In genomic region chr2:226716126-226716525, GRCh38 we compare ENCODE assay signal across 15 cellular contexts.
DNase-seq lines count a peak whose midpoint lies in the region; ATAC-seq and TF ChIP-seq lines count a peak whose summit lies in the region.
"Had no signal": no experiment of that assay in that cellular context is flagged by ENCODE, and none has a peak within 500 bp of the region (broad histone marks: within the 10 kb centered on the region; RNA-seq: fewer than 3 reads in every experiment).

No MANE protein-coding gene starts in this region.

- H3K27ac ChIP-seq in breast epithelium: no peak overlapping the region
- H3K27ac ChIP-seq: ascending aorta, epithelial cell of prostate, Peyer's patch had no signal

- DNase-seq in NAMALWA (ENCODE audit: low spot score) (peak; percentile 19), hippocampal formation (lab: John Stamatoyannopoulos, UW) (no peak), breast epithelium (ENCODE audit: low spot score in 2 of 2) (no peak), mucosa of gallbladder (ENCODE audit: low spot score) (no peak)
- DNase-seq: activated gamma-delta T cell, AML-193, Calu3, Peyer's patch, right cardiac atrium had no signal

- no peak for TF ChIP-seq POLR2A in breast epithelium (IDR thresholded peaks at IDR 0.05)

- H3K4me1 ChIP-seq in breast epithelium: no peaks in the 10 kb centered on the region
- H3K4me1 ChIP-seq: ascending aorta, Peyer's patch had no signal

- H3K4me3 ChIP-seq in breast epithelium: no peak overlapping the region
- H3K4me3 ChIP-seq: ascending aorta, Peyer's patch had no signal

- no peaks in the 10 kb centered on the region for H3K36me3 ChIP-seq in breast epithelium
- H3K36me3 ChIP-seq: ascending aorta, Peyer's patch had no signal

- no peak for TF ChIP-seq CTCF in breast epithelium (IDR thresholded peaks at IDR 0.05)

- ATAC-seq in GM18517 (IDR thresholded peaks at IDR 0.05; ENCODE audit: unreplicated experiment) (peak; percentile 52), GM19463 (IDR thresholded peaks at IDR 0.05; ENCODE audit: unreplicated experiment) (peak; percentile 66), HG02852 (IDR thresholded peaks at IDR 0.05; ENCODE audit: unreplicated experiment) (peak; percentile 82), HG03280 (IDR thresholded peaks at IDR 0.05; ENCODE audit: unreplicated experiment) (no peak)
- ATAC-seq: right cardiac atrium had no signal

- no peaks in the 10 kb centered on the region for H3K27me3 ChIP-seq in breast epithelium
- H3K27me3 ChIP-seq: ascending aorta, Peyer's patch had no signal

- intact Hi-C loops in breast epithelium (cut with DNase I; ENCODE audit: low total_unique reads): no loop called here

- H3K9me3 ChIP-seq in breast epithelium: no peaks in the 10 kb centered on the region
- H3K9me3 ChIP-seq: ascending aorta, Peyer's patch had no signal
